10 cellular contexts compared by ENCODE assay signal in the genomic region with DNA sequence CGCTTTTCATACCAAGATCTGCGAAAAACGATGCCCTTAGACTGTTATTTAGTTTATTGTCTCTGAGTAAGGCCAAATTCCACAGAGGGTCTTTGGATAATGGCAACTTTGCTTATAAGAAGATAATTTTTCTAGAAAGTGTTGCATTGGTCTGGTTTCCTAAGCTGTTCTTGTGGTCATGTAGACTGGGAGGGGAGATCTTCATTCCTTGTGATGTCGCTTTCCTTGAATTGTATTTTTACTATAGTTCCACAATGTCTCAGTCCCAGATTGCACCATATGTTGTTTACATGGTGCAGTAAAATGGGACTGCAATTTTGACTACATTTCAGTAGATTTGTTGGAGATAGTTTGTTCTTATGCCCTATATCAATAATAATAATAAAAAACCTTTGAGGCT. TPM values are rescaled to one million over a fixed set of nuclear protein-coding genes. Genes with fewer than 3 reads are reported as not detected.
DNase-seq lines count a peak whose midpoint lies in the region; ATAC-seq and TF ChIP-seq lines count a peak whose summit lies in the region.
"Had no signal": no experiment of that assay in that cellular context is flagged by ENCODE, and none has a peak within 500 bp of the region (broad histone marks: within the 10 kb centered on the region; RNA-seq: fewer than 3 reads in every experiment).

No MANE protein-coding gene starts in this region.

- peaks cover 48% of the 10 kb centered on the region for H3K27me3 Mint-ChIP-seq in activated naive CD4-positive, alpha-beta T cell treated with anti-CD3 and anti-CD28 coated beads, Interleukin-2, amount 50 U/mL, for 24 hours
- H3K27me3 Mint-ChIP-seq in brain = peaks cover 14% of the 10 kb centered on the region

- TF ChIP-seq EP300 in upper lobe of left lung (IDR thresholded peaks at IDR 0.05) = no peak

- H3K27me3 ChIP-seq in right lobe of liver (no peaks in the 10 kb centered on the region), upper lobe of left lung (no peaks in the 10 kb centered on the region)

- TF ChIP-seq POLR2A in right lobe of liver (IDR thresholded peaks at IDR 0.05) (no peak), upper lobe of left lung (IDR thresholded peaks at IDR 0.05) (no peak)

- H3K9me3 ChIP-seq in right lobe of liver (no peaks in the 10 kb centered on the region), upper lobe of left lung (no peaks in the 10 kb centered on the region)

- no peaks in the 10 kb centered on the region for H3K36me3 Mint-ChIP-seq in activated naive CD4-positive, alpha-beta T cell treated with anti-CD3 and anti-CD28 coated beads, Interleukin-2, amount 50 U/mL, for 24 hours
- no peaks in the 10 kb centered on the region for H3K36me3 Mint-ChIP-seq in brain
- H3K36me3 Mint-ChIP-seq: activated CD4-positive, alpha-beta memory T cell treated with anti-CD3 and anti-CD28 coated beads for 36 hours had no signal

- H3K4me3 ChIP-seq in right lobe of liver (peak overlapping the region; percentile 78 to 97 (median 96)), upper lobe of left lung (peak overlapping the region in 3 of 4 donors; percentile 59 to 90 (median 76))

- ATAC-seq in right lobe of liver = no peak
- ATAC-seq in upper lobe of left lung (ENCODE audit: low FRiP score in 2 of 2) = no peak
- no peak for ATAC-seq in GM19397 (IDR thresholded peaks at IDR 0.05; ENCODE audit: unreplicated experiment)

- H3K4me1 Mint-ChIP-seq in activated naive CD4-positive, alpha-beta T cell treated with anti-CD3 and anti-CD28 coated beads, Interleukin-2, amount 50 U/mL, for 24 hours = peaks cover 17% of the 10 kb centered on the region
- H3K4me1 Mint-ChIP-seq in brain = peaks cover 36% of the 10 kb centered on the region

- H3K27ac Mint-ChIP-seq in activated naive CD4-positive, alpha-beta T cell treated with anti-CD3 and anti-CD28 coated beads, Interleukin-2, amount 50 U/mL, for 24 hours = no peak overlapping the region
- peak overlapping the region; percentile 87 to 95 (median 93) for H3K27ac Mint-ChIP-seq in brain
- H3K27ac Mint-ChIP-seq: activated CD4-positive, alpha-beta memory T cell treated with anti-CD3 and anti-CD28 coated beads for 36 hours had no signal

- DNase-seq in activated naive CD4-positive, alpha-beta T cell treated with Interleukin-2 at 50 U/mL for 16 hours = no peak
- DNase-seq in right lobe of liver (no peak), upper lobe of left lung (no peak), HUDEP-2 (lab: John Stamatoyannopoulos, UW; ENCODE audit: unreplicated experiment in 76 of 76) (no peak), NCI-H1930 (lab: John Stamatoyannopoulos, UW) (no peak)
- DNase-seq: activated CD4-positive, alpha-beta memory T cell treated with anti-CD3 and anti-CD28 coated beads for 36 hours; AML-193 had no signal

- 22% methylated on average over 4 of the region's 4 CpGs for WGBS in right lobe of liver (ENCODE audit: insufficient coverage, low coverage, low lambda C conversion rate, missing lambda C conversion rate)
- WGBS in upper lobe of left lung, 2 donors = 42 to 44% methylated on average over 4 of the region's 4 CpGs

- peaks cover 0 to 23% (median 3%) of the 10 kb centered on the region in 4 donors for H3K4me1 ChIP-seq in right lobe of liver
- peaks cover 8 to 30% (median 9%) of the 10 kb centered on the region in 4 donors for H3K4me1 ChIP-seq in upper lobe of left lung

- peak overlapping the region; percentile 76 for H3K4me3 Mint-ChIP-seq in activated naive CD4-positive, alpha-beta T cell treated with anti-CD3 and anti-CD28 coated beads, Interleukin-2, amount 50 U/mL, for 24 hours
- H3K4me3 Mint-ChIP-seq in brain = peak overlapping the region; percentile 91 to 98 (median 93)

- H3K36me3 ChIP-seq in right lobe of liver (no peaks in the 10 kb centered on the region), upper lobe of left lung (no peaks in the 10 kb centered on the region)

- H3K27ac ChIP-seq in right lobe of liver (peak overlapping the region in 1 of 3 donors; percentile 89), upper lobe of left lung (peak overlapping the region in 2 of 4 donors; percentile 81 to 82)

- intact Hi-C loops in right lobe of liver (cut with DNase I) = loop anchor here in 1 of 2 donors (10.0 kb wide), 1 partner anchor 50 kb away; no protein-coding TSS in a partner anchor

- H3K9me3 Mint-ChIP-seq in activated naive CD4-positive, alpha-beta T cell treated with anti-CD3 and anti-CD28 coated beads, Interleukin-2, amount 50 U/mL, for 24 hours = no peaks in the 10 kb centered on the region
- no peaks in the 10 kb centered on the region for H3K9me3 Mint-ChIP-seq in brain
- H3K9me3 Mint-ChIP-seq: activated CD4-positive, alpha-beta memory T cell treated with anti-CD3 and anti-CD28 coated beads for 36 hours had no signal

- TF ChIP-seq CTCF in brain (conservative IDR thresholded peaks at IDR 0.05) = no peak
- TF ChIP-seq CTCF in right lobe of liver (IDR thresholded peaks at IDR 0.05) = no peak
- no peak for TF ChIP-seq CTCF in upper lobe of left lung (IDR thresholded peaks at IDR 0.05)

RNA-seq across cellular contexts. Expression of a gene that starts 28.8 kb away (rescaled TPM):
- 1.7 TPM for polyA plus RNA-seq in brain (ENCODE audit: insufficient read depth, low read depth, low replicate concordance)
- 10 to 100 TPM; 17.8 to 69.6 (median 31.5) TPM for total RNA-seq in right lobe of liver
- 10 to 100 TPM; 11.2 to 29.3 (median 24.5) TPM for total RNA-seq in upper lobe of left lung
- total RNA-seq: activated CD4-positive, alpha-beta memory T cell treated with anti-CD3 and anti-CD28 coated beads for 36 hours had no signal
